In the genomic region with DNA sequence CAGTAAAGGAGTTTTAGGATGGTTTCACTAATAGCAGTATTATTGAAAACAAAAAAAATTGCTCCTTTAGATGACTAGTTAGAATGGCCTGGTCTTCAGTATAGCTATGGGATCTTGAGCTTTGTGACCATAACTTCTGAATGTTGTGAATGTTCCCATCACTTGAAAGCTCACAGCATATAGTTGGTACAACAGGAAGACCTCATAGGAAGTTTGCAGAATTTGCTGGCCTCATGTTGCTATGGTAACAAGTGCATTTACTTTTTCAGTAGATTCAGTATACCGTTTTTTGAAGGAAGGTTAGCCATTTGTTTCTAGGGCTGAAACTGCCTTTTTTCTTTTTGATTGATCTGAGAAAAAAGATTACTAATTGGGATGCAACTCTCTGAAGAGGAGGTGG, we compare ENCODE assay signal across 15 cellular contexts. TPM values are rescaled to one million over a fixed set of nuclear protein-coding genes. Genes with fewer than 3 reads are reported as not detected.
A peak's percentile ranks its signal among the peaks of the same experiment; 100 is the strongest.
DNase-seq lines count a peak whose midpoint lies in the region; ATAC-seq, FAIRE-seq and TF ChIP-seq lines count a peak whose summit lies in the region.
"Had no signal": no experiment of that assay in that cellular context is flagged by ENCODE, and none has a peak within 500 bp of the region (broad histone marks: within the 10 kb centered on the region; RNA-seq: fewer than 3 reads in every experiment).

No MANE protein-coding gene starts in this region.

- H3K27ac Mint-ChIP-seq in CD4-positive, alpha-beta T cell, result peak overlapping the region; percentile 21
- H3K27ac Mint-ChIP-seq: HFFc6 had no signal

- no peak for TF ChIP-seq POLR2A in GM12892 (IDR thresholded peaks at IDR 0.05; ENCODE audit: low read depth, low read length)
- TF ChIP-seq POLR2A in lower leg skin (IDR thresholded peaks at IDR 0.05), result no peak

- POLR2A ChIA-PET in CD4-positive, alpha-beta T cell (lab: Charles Lee), result interaction anchor here (3.5 kb wide), 1 partner anchor 8 kb away, joined by 28 read pairs; a partner anchor contains a TSS

- no peak overlapping the region for H3K4me3 ChIP-seq in fibroblast of lung (replicated peaks in 1 of 4; ENCODE audit: control extremely low read depth in 1 of 4, insufficient read depth in 1 of 4, low read depth in 3 of 4, low read length in 4 of 4)
- no peak overlapping the region for H3K4me3 ChIP-seq in upper lobe of right lung
- H3K4me3 ChIP-seq in lower leg skin (ENCODE audit: low read depth, poor library complexity, severe bottlenecking), result no peak overlapping the region
- H3K4me3 ChIP-seq: prostate gland had no signal

- WGBS in lower leg skin, 2 donors, result 15 to 21% methylated on average over 1 of the region's 1 CpG

- H3K36me3 Mint-ChIP-seq in CD4-positive, alpha-beta T cell (ENCODE audit: low read depth), result peaks cover 50% of the 10 kb centered on the region

- ATAC-seq in CD4-positive, alpha-beta T cell (ENCODE audit: poor library complexity), result peak; percentile 70
- no peak for ATAC-seq in upper lobe of right lung
- ATAC-seq: left colon had no signal

- TF ChIP-seq CTCF in CD4-positive, alpha-beta T cell (IDR thresholded peaks at IDR 0.05), result no peak
- TF ChIP-seq CTCF in fibroblast of lung (conservative IDR thresholded peaks at IDR 0.05 in 1 of 2, IDR thresholded peaks at IDR 0.05 in 1 of 2; ENCODE audit: low read depth in 1 of 2, low read length in 2 of 2) (no peak), upper lobe of right lung (IDR thresholded peaks at IDR 0.05) (no peak), lower leg skin (IDR thresholded peaks at IDR 0.05) (no peak)

- no peak overlapping the region for H3K4me2 ChIP-seq in fibroblast of lung (ENCODE audit: extremely low read depth, insufficient read depth, low read length)

- no peaks in the 10 kb centered on the region for H3K27me3 ChIP-seq in CD4-positive, alpha-beta T cell (ENCODE audit: control insufficient read depth, insufficient read depth, low read length)
- no peaks in the 10 kb centered on the region for H3K27me3 ChIP-seq in fibroblast of lung (ENCODE audit: control insufficient read depth, insufficient read depth, low read length)
- no peaks in the 10 kb centered on the region for H3K27me3 ChIP-seq in upper lobe of right lung

- no peaks in the 10 kb centered on the region for H3K27me3 Mint-ChIP-seq in CD4-positive, alpha-beta T cell

- H4K20me1 ChIP-seq in fibroblast of lung (ENCODE audit: control insufficient read depth, extremely low read depth, insufficient read depth, low read length), result peaks cover 3% of the 10 kb centered on the region

- no peak overlapping the region for H3K9ac ChIP-seq in fibroblast of lung (ENCODE audit: insufficient read depth, low read length)

- H3K9me3 ChIP-seq in CD4-positive, alpha-beta T cell (ENCODE audit: control insufficient read depth, low read length), result no peaks in the 10 kb centered on the region
- no peaks in the 10 kb centered on the region for H3K9me3 ChIP-seq in fibroblast of lung (ENCODE audit: control insufficient read depth, insufficient read depth, low read depth, low read length)
- no peaks in the 10 kb centered on the region for H3K9me3 ChIP-seq in upper lobe of right lung
- H3K9me3 ChIP-seq: prostate gland had no signal

- H3K4me1 ChIP-seq in fibroblast of lung (ENCODE audit: control insufficient read depth, extremely low read depth, insufficient read depth, low read length) (peaks cover 8% of the 10 kb centered on the region), upper lobe of right lung (peaks cover 59% of the 10 kb centered on the region)

- H3K9me3 Mint-ChIP-seq in CD4-positive, alpha-beta T cell, result no peaks in the 10 kb centered on the region
- H3K9me3 Mint-ChIP-seq: HFFc6 had no signal

- CTCF ChIA-PET in CD4-positive, alpha-beta T cell (lab: Charles Lee), result interaction anchor here (0.7 kb wide), 1 partner anchor 9 kb away, joined by 3 read pairs; no protein-coding TSS in a partner anchor

- peak in 1 of 10 experiments; percentile 16 for DNase-seq in CD4-positive, alpha-beta T cell
- DNase-seq in GM12892 (ENCODE audit: insufficient read length), result no peak
- DNase-seq in M059J (ENCODE audit: low read depth), result peak; percentile 49
- DNase-seq in fibroblast of lung (ENCODE audit: low read depth in 2 of 2), result peak; percentile 16 to 28
- DNase-seq in upper lobe of right lung, result no peak
- DNase-seq in epidermal melanocyte (ENCODE audit: insufficient read length, low spot score), result no peak
- DNase-seq in NCI-H446 treated with DMSO at 0.1 percent for 48 hours (lab: John Stamatoyannopoulos, UW), result no peak
- no peak for DNase-seq in lower leg skin (ENCODE audit: low spot score in 2 of 2)
- DNase-seq: activated CD4-positive, alpha-beta T cell treated with anti-CD3 and anti-CD28 coated beads, Interleukin-2, amount 50 U/mL, for 48 hours; aorta; EL; HFFc6; left colon had no signal

- no peaks in the 10 kb centered on the region for H3K36me3 ChIP-seq in fibroblast of lung (ENCODE audit: control insufficient read depth, insufficient read depth, low read length)
- H3K36me3 ChIP-seq in upper lobe of right lung, result peaks cover 5% of the 10 kb centered on the region
- H3K36me3 ChIP-seq: prostate gland had no signal

- H3K4me3 Mint-ChIP-seq in CD4-positive, alpha-beta T cell, result peak overlapping the region; percentile 27
- H3K4me3 Mint-ChIP-seq: HFFc6 had no signal

- intact Hi-C loops in CD4-positive, alpha-beta T cell (cut with DNase I, micrococcal nuclease), result loop anchor here in 1 of 2 experiments (5.0 kb wide), 1 partner anchor 33 kb away; no protein-coding TSS in a partner anchor
- intact Hi-C loops in upper lobe of right lung (cut with DNase I), result no loop called here
- intact Hi-C loops in lower leg skin (cut with DNase I; ENCODE audit: low total_unique reads), result no loop called here

- H3K79me2 ChIP-seq in fibroblast of lung (ENCODE audit: control insufficient read depth, insufficient read depth, low read length), result peaks cover 63% of the 10 kb centered on the region

- peak; percentile 77 for FAIRE-seq in GM12892 (lab: Jason Lieb, UNC)

- H3K4me1 Mint-ChIP-seq in CD4-positive, alpha-beta T cell (ENCODE audit: low read depth), result peaks cover 95% of the 10 kb centered on the region

- no peak overlapping the region for H2AFZ ChIP-seq in fibroblast of lung (ENCODE audit: low read length)

- H3K27ac ChIP-seq in CD4-positive, alpha-beta T cell (ENCODE audit: low read depth, low read length), result no peak overlapping the region
- no peak overlapping the region for H3K27ac ChIP-seq in fibroblast of lung (ENCODE audit: insufficient read depth, low read length)
- no peak overlapping the region for H3K27ac ChIP-seq in upper lobe of right lung
- H3K27ac ChIP-seq: epithelial cell of prostate, prostate gland had no signal

RNA-seq across cellular contexts. Expression of a gene that starts 8.3 kb away (rescaled TPM):
- total RNA-seq in CD4-positive, alpha-beta T cell, result 100 to 1,000 TPM; 125 to 136 TPM
- polyA plus RNA-seq in GM12892 (2012; ENCODE audit: missing spikeins), result 23.3 TPM
- total RNA-seq in M059J (2014; rRNA removed; shearing (Covaris generic)), result 29.7 and 41.9 TPM in 2 replicates
- total RNA-seq in fibroblast of lung, result 56.8 and 71.5 TPM in 2 replicates
- 17.6 and 22.2 TPM in 2 replicates for polyA plus RNA-seq in fibroblast of lung
- 12.9 and 16.7 TPM in 2 replicates for polyA plus RNA-seq in fibroblast of lung (2012)
- polyA minus RNA-seq in fibroblast of lung (ENCODE audit: low replicate concordance), result 3.2 and 3.3 TPM in 2 replicates
- total RNA-seq in upper lobe of right lung, result 61.1 TPM
- total RNA-seq in lower leg skin, result 10 to 100 TPM; 41.0 to 63.5 (median 55.1) TPM

Comparison
In these comparisons a context has a peak if more than half of its experiments do, and no peak if none do; other contexts are left out.
1. DNase-seq: peak in M059J (single experiment) and fibroblast of lung (2 of 2); none in GM12892 (single experiment), upper lobe of right lung (single experiment), epidermal melanocyte (single experiment), NCI-H446 treated with DMSO at 0.1 percent for 48 hours (single experiment) and lower leg skin (0 of 2).